Comparison of ENCODE assay signal across 15 cellular contexts in genomic region chr16:81748476-81749198, GRCh38. TPM values are rescaled to one million over a fixed set of nuclear protein-coding genes. Genes with fewer than 3 reads are reported as not detected.
DNase-seq lines count a peak whose midpoint lies in the region; ATAC-seq and TF ChIP-seq lines count a peak whose summit lies in the region.
"Had no signal": no experiment of that assay in that cellular context is flagged by ENCODE, and none has a peak within 500 bp of the region (broad histone marks: within the 10 kb centered on the region; RNA-seq: fewer than 3 reads in every experiment).

No MANE protein-coding gene starts in this region.

- H3K36me3 ChIP-seq in BLaER1 = no peaks in the 10 kb centered on the region
- H3K36me3 ChIP-seq: left lung had no signal

- no peaks in the 10 kb centered on the region for H3K9me3 ChIP-seq in BLaER1
- no peaks in the 10 kb centered on the region for H3K9me3 ChIP-seq in CD4-positive, alpha-beta T cell (ENCODE audit: control insufficient read depth, low read length)
- H3K9me3 ChIP-seq: left lung had no signal

- DNase-seq in NAMALWA (ENCODE audit: low spot score) = peak; percentile 70
- no peak for DNase-seq in CD4-positive, alpha-beta T cell
- DNase-seq in erythroblast (lab: John Stamatoyannopoulos, UW) = no peak
- DNase-seq: C1 segment of cervical spinal cord, cerebellar nuclear complex, left lung, NCI-H1417, NCI-H446, T1000 had no signal

- no peak for TF ChIP-seq POLR2A in erythroblast (IDR thresholded peaks at IDR 0.05; ENCODE audit: low read length)

- no peaks in the 10 kb centered on the region for H3K27me3 ChIP-seq in BLaER1
- no peaks in the 10 kb centered on the region for H3K27me3 ChIP-seq in CD4-positive, alpha-beta T cell (ENCODE audit: control insufficient read depth, insufficient read depth, low read length)
- H3K27me3 ChIP-seq: left lung had no signal

- no peak for ATAC-seq in CD4-positive, alpha-beta T cell (ENCODE audit: poor library complexity)
- ATAC-seq in HG03108 (IDR thresholded peaks at IDR 0.05; ENCODE audit: unreplicated experiment) (no peak), HG02840 (IDR thresholded peaks at IDR 0.05; ENCODE audit: low FRiP score, unreplicated experiment) (no peak)
- ATAC-seq: left lung had no signal

- H3K4me1 ChIP-seq in BLaER1 = peaks cover 65% of the 10 kb centered on the region

- no peaks in the 10 kb centered on the region for H3K36me3 Mint-ChIP-seq in dendritic cell treated with granulocyte-macrophage colony-stimulating factor and Interleukin-4, amounts not matched to agents 40 ng/mL and 50 ng/mL, for 4 days (ENCODE audit: low read depth)
- H3K36me3 Mint-ChIP-seq in CD4-positive, alpha-beta T cell (ENCODE audit: low read depth) = no peaks in the 10 kb centered on the region

- H3K9me3 Mint-ChIP-seq in dendritic cell treated with granulocyte-macrophage colony-stimulating factor and Interleukin-4, amounts not matched to agents 40 ng/mL and 50 ng/mL, for 4 days = no peaks in the 10 kb centered on the region
- no peaks in the 10 kb centered on the region for H3K9me3 Mint-ChIP-seq in CD4-positive, alpha-beta T cell

- H3K4me3 ChIP-seq in BLaER1 = no peak overlapping the region
- H3K4me3 ChIP-seq: left lung had no signal

- peak overlapping the region; percentile 71 for H3K27ac Mint-ChIP-seq in dendritic cell treated with granulocyte-macrophage colony-stimulating factor and Interleukin-4, amounts not matched to agents 40 ng/mL and 50 ng/mL, for 4 days
- no peak overlapping the region for H3K27ac Mint-ChIP-seq in CD4-positive, alpha-beta T cell
- H3K27ac Mint-ChIP-seq: activated naive CD4-positive, alpha-beta T cell treated with anti-CD3 and anti-CD28 coated beads, Interleukin-2, amount 50 U/mL, for 72 hours had no signal

- intact Hi-C loops in dendritic cell treated with granulocyte-macrophage colony-stimulating factor and Interleukin-4, amounts not matched to agents 40 ng/mL and 50 ng/mL, for 4 days (cut with micrococcal nuclease) = loop anchor here (10.0 kb wide), 1 partner anchor 86 kb away; no protein-coding TSS in a partner anchor
- intact Hi-C loops in CD4-positive, alpha-beta T cell (cut with DNase I, micrococcal nuclease) = loop anchor here in 1 of 2 experiments (5.0 kb wide), 1 partner anchor 264 kb away; the partner anchor contains the start of gene SDR42E1

- H3K27ac ChIP-seq in BLaER1 = peak overlapping the region; percentile 47; the same call in 1 of the 2 replicates
- H3K27ac ChIP-seq in CD4-positive, alpha-beta T cell (ENCODE audit: low read depth, low read length) = no peak overlapping the region
- H3K27ac ChIP-seq: left lung had no signal

- peaks cover 71% of the 10 kb centered on the region for H3K4me1 Mint-ChIP-seq in dendritic cell treated with granulocyte-macrophage colony-stimulating factor and Interleukin-4, amounts not matched to agents 40 ng/mL and 50 ng/mL, for 4 days (ENCODE audit: low read depth)
- H3K4me1 Mint-ChIP-seq in CD4-positive, alpha-beta T cell (ENCODE audit: low read depth) = peaks cover 10% of the 10 kb centered on the region

- CTCF ChIA-PET in CD4-positive, alpha-beta T cell (lab: Charles Lee) = no interaction called here

- H4K20me1 ChIP-seq in BLaER1 = no peaks in the 10 kb centered on the region

- POLR2A ChIA-PET in CD4-positive, alpha-beta T cell (lab: Charles Lee) = no interaction called here

- H3K9ac ChIP-seq in BLaER1 = no peak overlapping the region

- peak; percentile 37; the same call in 1 of the 3 replicates for TF ChIP-seq CTCF in GM12872 (IDR thresholded peaks at IDR 0.05; ENCODE audit: insufficient read depth, low read depth, low read length)
- no peak for TF ChIP-seq CTCF in CD4-positive, alpha-beta T cell (IDR thresholded peaks at IDR 0.05)

- peak overlapping the region; percentile 75 for H3K4me2 ChIP-seq in BLaER1

- H3K27me3 Mint-ChIP-seq in dendritic cell treated with granulocyte-macrophage colony-stimulating factor and Interleukin-4, amounts not matched to agents 40 ng/mL and 50 ng/mL, for 4 days = no peaks in the 10 kb centered on the region
- no peaks in the 10 kb centered on the region for H3K27me3 Mint-ChIP-seq in CD4-positive, alpha-beta T cell

- peak overlapping the region; percentile 4 for H3K4me3 Mint-ChIP-seq in dendritic cell treated with granulocyte-macrophage colony-stimulating factor and Interleukin-4, amounts not matched to agents 40 ng/mL and 50 ng/mL, for 4 days
- no peak overlapping the region for H3K4me3 Mint-ChIP-seq in CD4-positive, alpha-beta T cell

RNA-seq across cellular contexts. Expression of gene PLCG2, which starts 30.5 kb away (rescaled TPM):
- 1 to 10 TPM in 1 of 2 experiments, under 1 TPM in 1; 0.92 to 1.5 TPM for total RNA-seq in CD4-positive, alpha-beta T cell
